Comparison of ENCODE assay signal across 8 cellular contexts in genomic region chr10:23344251-23344841, GRCh38. TPM values are rescaled to one million over a fixed set of nuclear protein-coding genes. Genes with fewer than 3 reads are reported as not detected.
A peak's percentile ranks its signal among the peaks of the same experiment; 100 is the strongest.
DNase-seq lines count a peak whose midpoint lies in the region; TF ChIP-seq lines count a peak whose summit lies in the region.

Gene C10orf67 (minus strand): TSS chr10:23344797. CDS start chr10:23344774, 23 bp downstream.

- H3K27ac ChIP-seq in breast epithelium = no peak within 1 kb of the TSS

- no peak for TF ChIP-seq POLR2A in breast epithelium (IDR thresholded peaks at IDR 0.05)

- H3K36me3 ChIP-seq in NT2/D1 (ENCODE audit: insufficient read depth, insufficient read length, low read length) (no peaks in the 10 kb centered on the region), breast epithelium (no peaks in the 10 kb centered on the region)

- TF ChIP-seq CTCF in breast epithelium (IDR thresholded peaks at IDR 0.05) = no peak

- peak within 1 kb of the TSS; percentile 79 for H3K9ac ChIP-seq in NT2/D1 (ENCODE audit: insufficient read length, low read depth)

- DNase-seq in NCI-H1105 treated with DMSO at 0.1 percent for 48 hours (lab: John Stamatoyannopoulos, UW) = peak; percentile 26
- DNase-seq in NCI-H1105 (lab: John Stamatoyannopoulos, UW) = no peak
- peak; percentile 39 for DNase-seq in NT2/D1 (ENCODE audit: low read depth, low spot score)
- DNase-seq in breast epithelium (ENCODE audit: low spot score in 2 of 2) = no peak
- DNase-seq in skeletal muscle cell (ENCODE audit: low read depth) = no peak
- DNase-seq in NOMO-1 treated with dmso at 0.1 percent for 144 hours (lab: John Stamatoyannopoulos, UW; ENCODE audit: unreplicated experiment) = no peak
- DNase-seq in H4 (ENCODE audit: low spot score) = no peak

- no peaks in the 10 kb centered on the region for H3K4me1 ChIP-seq in NT2/D1 (ENCODE audit: insufficient read depth, insufficient read length)
- no peaks in the 10 kb centered on the region for H3K4me1 ChIP-seq in breast epithelium

- H3K4me3 ChIP-seq in NT2/D1 (ENCODE audit: insufficient read length, low read depth) = peak within 1 kb of the TSS; percentile 66
- peak within 1 kb of the TSS; percentile 38 to 70 (median 50) for H3K4me3 ChIP-seq in breast epithelium
- H3K4me3 ChIP-seq in iPS-18c (ENCODE audit: insufficient read depth, low read depth, low read length) = peak within 1 kb of the TSS; percentile 77
- peak within 1 kb of the TSS; percentile 55 for H3K4me3 ChIP-seq in skeletal muscle cell (ENCODE audit: low read depth, low read length)

- H3K27me3 ChIP-seq in NT2/D1 (ENCODE audit: insufficient read depth, insufficient read length) (peaks cover 36% of the 10 kb centered on the region), breast epithelium (peaks cover 0 to 14% of the 10 kb centered on the region in 2 donors)

- H3K9me3 ChIP-seq in NT2/D1 (ENCODE audit: insufficient read depth, low read length) (no peaks in the 10 kb centered on the region), breast epithelium (no peaks in the 10 kb centered on the region), iPS-18c (ENCODE audit: control insufficient read depth, insufficient read depth, low read length) (no peaks in the 10 kb centered on the region)

- intact Hi-C loops in breast epithelium (cut with DNase I; ENCODE audit: low total_unique reads) = no loop called here

RNA-seq across cellular contexts. Expression of gene C10orf67, which starts in this region (rescaled TPM):
- under 1 TPM in 1 of 3 donors, not detected in 2; 0.29 TPM for total RNA-seq in breast epithelium
- not detected in 2 replicates for total RNA-seq in H4 (2014; rRNA removed; shearing (Covaris generic))

Comparison
In these comparisons a context has a peak if more than half of its experiments do, and no peak if none do; other contexts are left out.
1. DNase-seq: peak in NCI-H1105 treated with DMSO at 0.1 percent for 48 hours (single experiment) and NT2/D1 (single experiment); none in NCI-H1105 (single experiment), breast epithelium (0 of 2), skeletal muscle cell (single experiment), NOMO-1 treated with dmso at 0.1 percent for 144 hours (single experiment) and H4 (single experiment).
2. Peak in every context shown above with its lines, with median percentiles within 50 percentile points of each other: H3K4me3 ChIP-seq.